Comparison of ENCODE assay signal across 9 cellular contexts in the genomic region with DNA sequence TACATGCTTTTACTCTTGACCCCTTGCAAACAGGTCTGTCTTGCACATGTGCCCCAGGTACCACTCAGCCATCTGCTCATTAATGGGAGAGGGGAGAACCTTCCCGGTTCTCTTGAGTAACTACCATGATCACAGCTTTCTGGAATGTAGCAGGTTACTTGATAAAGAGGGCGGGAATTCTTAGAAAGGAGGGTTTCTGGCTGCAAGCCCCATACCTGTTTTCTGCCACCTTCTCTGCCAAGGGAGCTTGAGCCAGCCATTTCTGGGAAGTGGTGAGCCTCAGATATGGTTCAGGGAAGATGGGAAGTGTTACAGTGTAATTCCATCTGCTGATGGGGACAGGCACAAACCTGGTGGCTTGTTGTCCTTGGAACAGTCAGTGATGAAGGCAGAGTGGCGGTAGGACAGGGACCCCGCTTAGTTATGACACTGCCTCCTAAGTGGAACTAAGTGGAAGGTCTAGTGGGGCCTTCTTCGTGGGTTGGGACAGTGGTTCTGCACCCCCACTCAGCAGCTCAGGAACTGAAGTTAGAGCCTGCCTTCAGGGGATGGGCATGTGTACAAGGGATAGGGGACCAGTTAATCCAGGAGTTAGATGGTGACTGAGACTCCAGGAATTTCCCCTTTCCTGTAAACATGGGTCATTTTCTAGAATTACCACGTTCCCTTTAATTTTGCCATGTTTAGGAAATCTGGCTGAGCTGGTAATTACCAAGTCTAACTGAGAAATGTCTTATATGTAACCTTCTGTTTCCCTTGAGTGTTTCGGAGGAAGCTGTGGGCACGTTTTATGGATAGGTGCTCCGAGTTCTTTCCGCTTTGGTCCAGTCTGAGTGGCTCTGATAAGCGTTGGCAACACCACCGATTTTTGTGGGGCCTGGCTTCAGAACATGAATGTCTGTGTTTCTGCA. TPM values are rescaled to one million over a fixed set of nuclear protein-coding genes. Genes with fewer than 3 reads are reported as not detected.
DNase-seq lines count a peak whose midpoint lies in the region; ATAC-seq and TF ChIP-seq lines count a peak whose summit lies in the region.
"Had no signal": no experiment of that assay in that cellular context is flagged by ENCODE, and none has a peak within 500 bp of the region (broad histone marks: within the 10 kb centered on the region; RNA-seq: fewer than 3 reads in every experiment).

No MANE protein-coding gene starts in this region.

- no peak for TF ChIP-seq CTCF in DOHH2 (IDR thresholded peaks at IDR 0.05; ENCODE audit: low read depth, low read length, poor library complexity, severe bottlenecking)

- peaks cover 6% of the 10 kb centered on the region; the same call in 1 of the 2 replicates for H4K20me1 ChIP-seq in DOHH2 (ENCODE audit: control insufficient read depth, insufficient read depth, low read depth, low read length)

- no CpG with 5 or more reads among the region's 12 CpGs for WGBS in trophoblast cell (ENCODE audit: extremely low coverage, insufficient coverage, insufficient read length)

- H3K27ac ChIP-seq in DOHH2 (ENCODE audit: low read depth, low read length) (peak overlapping the region; percentile 22), trophoblast cell (ENCODE audit: low read depth, low read length) (peak overlapping the region; percentile 48)
- H3K27ac ChIP-seq: ovary had no signal

- H3K79me2 ChIP-seq in DOHH2 (ENCODE audit: control insufficient read depth, low read length), result peaks cover 100% of the 10 kb centered on the region
- H3K79me2 ChIP-seq in trophoblast cell (ENCODE audit: control insufficient read depth, insufficient read depth, low read length, poor library complexity), result peaks cover 23% of the 10 kb centered on the region

- H3K79me1 ChIP-seq in trophoblast cell (ENCODE audit: low read length), result peaks cover 2% of the 10 kb centered on the region

- no peak overlapping the region for H2AK5ac ChIP-seq in trophoblast cell (ENCODE audit: low read length)

- H4K91ac ChIP-seq in trophoblast cell (ENCODE audit: low read depth, low read length), result peak overlapping the region; percentile 23

- no peak overlapping the region for H3K23ac ChIP-seq in trophoblast cell (ENCODE audit: low read length)

- H3K4me3 ChIP-seq in DOHH2 (ENCODE audit: low read length) (peak overlapping the region; percentile 47), trophoblast cell (ENCODE audit: low read depth, low read length) (no peak overlapping the region)
- H3K4me3 ChIP-seq: ovary had no signal

- peaks cover 100% of the 10 kb centered on the region for H3K4me1 ChIP-seq in DOHH2 (ENCODE audit: control insufficient read depth, low read length)
- H3K4me1 ChIP-seq in trophoblast cell (ENCODE audit: control insufficient read depth in 1 of 2, insufficient read depth in 2 of 2, low read length in 2 of 2), result peaks cover 35 to 44% of the 10 kb centered on the region in 2 experiments

- peak overlapping the region; percentile 5 for H3K14ac ChIP-seq in trophoblast cell (ENCODE audit: low read length)

- H4K8ac ChIP-seq in trophoblast cell (ENCODE audit: low read depth, low read length), result no peak overlapping the region

- H3K27me3 ChIP-seq in DOHH2 (ENCODE audit: control insufficient read depth, low read length) (no peaks in the 10 kb centered on the region), trophoblast cell (ENCODE audit: insufficient read depth, low read length) (no peaks in the 10 kb centered on the region)
- H3K27me3 ChIP-seq: ovary had no signal

- no peak overlapping the region for H2BK5ac ChIP-seq in trophoblast cell (ENCODE audit: low read depth, low read length, poor library complexity)

- peaks cover 26% of the 10 kb centered on the region for H3F3A ChIP-seq in DOHH2 (ENCODE audit: control insufficient read depth, insufficient read depth)

- peak overlapping the region; percentile 39 for H3K4ac ChIP-seq in trophoblast cell (ENCODE audit: low read depth, low read length)

- peak overlapping the region; percentile 100 for H3K4me2 ChIP-seq in DOHH2 (ENCODE audit: low read length)
- H3K4me2 ChIP-seq in trophoblast cell (ENCODE audit: low read length), result no peak overlapping the region

- DNase-seq in OCI-M1 (lab: John Stamatoyannopoulos, UW), result peak; percentile 71
- peak; percentile 97 for DNase-seq in dermis blood vessel endothelial cell
- DNase-seq in trophoblast cell, result peak; percentile 36 to 66
- DNase-seq in effector CD4-positive, alpha-beta T cell, result no peak
- DNase-seq in DMS 273 treated with DMSO at 0.1 percent for 48 hours (lab: John Stamatoyannopoulos, UW), result no peak

- H3K9ac ChIP-seq in trophoblast cell (ENCODE audit: low read length), result no peak overlapping the region

- no peak for ATAC-seq in GM21619 (IDR thresholded peaks at IDR 0.05; ENCODE audit: unreplicated experiment)
- no peak for ATAC-seq in HG02798 (IDR thresholded peaks at IDR 0.05; ENCODE audit: poor library complexity, unreplicated experiment)

- peak overlapping the region; percentile 35 for H3K18ac ChIP-seq in trophoblast cell (ENCODE audit: low read length)

- H3K36me3 ChIP-seq in DOHH2 (ENCODE audit: control insufficient read depth, low read length) (peaks cover 30% of the 10 kb centered on the region), trophoblast cell (ENCODE audit: control insufficient read depth in 1 of 2, insufficient read depth in 2 of 2, low read length in 2 of 2) (peaks cover 2 to 4% of the 10 kb centered on the region in 2 experiments)
- H3K36me3 ChIP-seq: ovary had no signal

- no peak overlapping the region for H2BK12ac ChIP-seq in trophoblast cell (ENCODE audit: low read length)

- H3K9me2 ChIP-seq in DOHH2 (replicated peaks; ENCODE audit: control insufficient read depth, low read length), result no peaks in the 10 kb centered on the region

- no peaks in the 10 kb centered on the region for H3K9me3 ChIP-seq in DOHH2 (ENCODE audit: control insufficient read depth, insufficient read depth, low read length)
- no peaks in the 10 kb centered on the region for H3K9me3 ChIP-seq in trophoblast cell (ENCODE audit: insufficient read depth, low read depth, low read length)
- H3K9me3 ChIP-seq: ovary had no signal

- no peak overlapping the region for H2BK120ac ChIP-seq in trophoblast cell (ENCODE audit: insufficient read depth, low read length, poor library complexity)

- H4K12ac ChIP-seq in trophoblast cell (ENCODE audit: low read depth, low read length), result no peak overlapping the region

- H2AFZ ChIP-seq in trophoblast cell (ENCODE audit: insufficient read depth, low read length, poor library complexity), result no peak overlapping the region

RNA-seq across cellular contexts. Expression of gene BCR, which starts 35.2 kb away (rescaled TPM):
- 186 and 288 TPM in 2 replicates for total RNA-seq in dermis blood vessel endothelial cell
- 49.8 and 53.0 TPM in 2 replicates for polyA plus RNA-seq in trophoblast cell (2013)

Comparison
In these comparisons a context has a peak if more than half of its experiments do, and no peak if none do; other contexts are left out.
1. DNase-seq: peak in OCI-M1 (single experiment), dermis blood vessel endothelial cell (single experiment) and trophoblast cell (2 of 2); none in effector CD4-positive, alpha-beta T cell (single experiment) and DMS 273 treated with DMSO at 0.1 percent for 48 hours (single experiment).